ENCODE assay signal across 8 cellular contexts in genomic region chr2:168246483-168247340, GRCh38. TPM values are rescaled to one million over a fixed set of nuclear protein-coding genes. Genes with fewer than 3 reads are reported as not detected.
A peak's percentile ranks its signal among the peaks of the same experiment; 100 is the strongest.
DNase-seq lines count a peak whose midpoint lies in the region; ATAC-seq lines count a peak whose summit lies in the region.

No MANE protein-coding gene starts in this region.

- H3K36me3 Mint-ChIP-seq in memory B cell = no peaks in the 10 kb centered on the region

- peak; percentile 60 for ATAC-seq in HG02885 (IDR thresholded peaks at IDR 0.05; ENCODE audit: poor library complexity, unreplicated experiment)
- peak; percentile 65 for ATAC-seq in memory B cell (ENCODE audit: low read depth)

- H3K4me1 Mint-ChIP-seq in memory B cell = peaks cover 14% of the 10 kb centered on the region

- peak overlapping the region; percentile 78 for H3K27ac Mint-ChIP-seq in memory B cell

- DNase-seq in SIG-M5 treated with dmso at 0.1 percent for 504 hours (lab: John Stamatoyannopoulos, UW; ENCODE audit: unreplicated experiment) (peak; percentile 59), SIG-M5 (lab: John Stamatoyannopoulos, UW) (no peak), NCI-H460 (ENCODE audit: extremely low read depth, low read depth) (peak; percentile 41), memory B cell (ENCODE audit: low spot score in 2 of 2) (peak; percentile 64 to 72)
- DNase-seq in activated CD8-positive, alpha-beta memory T cell treated with anti-CD3 and anti-CD28 coated beads for 1 hour (ENCODE audit: extremely low read depth in 1 of 2, low read depth in 1 of 2) = peak; percentile 47 to 63
- DNase-seq in effector CD8-positive, alpha-beta T cell (lab: John Stamatoyannopoulos, UW) = peak; percentile 61
- peak; percentile 67 for DNase-seq in stimulated activated CD8-positive, alpha-beta memory T cell treated with anti-CD3 and anti-CD28 coated beads, Interleukin-12 subunit alpha, Interleukin-12 subunit beta, amount 100 ng/mL, for 1 hour (ENCODE audit: low read depth)

- no peaks in the 10 kb centered on the region for H3K27me3 Mint-ChIP-seq in memory B cell

- no peaks in the 10 kb centered on the region for H3K9me3 Mint-ChIP-seq in memory B cell

- H3K4me3 Mint-ChIP-seq in memory B cell = peak overlapping the region; percentile 87

RNA-seq across cellular contexts. Expression of gene STK39, which starts 0.7 kb away (rescaled TPM):
- 17.3 and 18.3 TPM in 2 replicates for total RNA-seq in NCI-H460 (2014; rRNA removed; shearing (Covaris generic))
- 14.9 and 18.5 TPM in 2 replicates for polyA plus RNA-seq in NCI-H460 (2014; cell fraction: nucleus; rRNA removed)
